Comparison of ENCODE assay signal across 14 cellular contexts in the genomic region with DNA sequence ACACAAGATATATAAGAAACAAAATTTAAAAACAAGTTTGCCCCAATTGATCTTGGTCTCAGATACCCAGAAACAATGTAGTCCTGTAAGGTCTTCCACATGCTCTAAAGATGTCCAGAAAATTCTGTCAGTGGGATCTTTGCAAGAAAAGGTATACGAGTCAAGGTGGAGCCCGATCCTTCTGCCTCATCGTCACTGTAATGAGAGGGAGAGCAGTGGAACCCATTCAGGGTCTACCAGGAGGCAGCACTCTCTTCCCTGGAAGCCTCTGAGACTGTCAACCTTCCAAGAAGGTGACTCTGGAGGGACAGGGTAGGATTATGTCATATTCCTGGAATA.
DNase-seq lines count a peak whose midpoint lies in the region; ATAC-seq and TF ChIP-seq lines count a peak whose summit lies in the region.
"Had no signal": no experiment of that assay in that cellular context is flagged by ENCODE, and none has a peak within 500 bp of the region (broad histone marks: within the 10 kb centered on the region; RNA-seq: fewer than 3 reads in every experiment).

No MANE protein-coding gene starts in this region.

- H3K9me3 ChIP-seq in muscle layer of colon (ENCODE audit: low read length) (no peaks in the 10 kb centered on the region), subcutaneous abdominal adipose tissue (ENCODE audit: control insufficient read depth in 5 of 5, low read length in 5 of 5) (no peaks in the 10 kb centered on the region), mucosa of descending colon (no peaks in the 10 kb centered on the region)

- POLR2A ChIA-PET in RWPE1 (lab: Yijun Ruan, JAX; ENCODE audit: low non-redundant PET) = no interaction called here

- H3K27ac Mint-ChIP-seq in immature natural killer cell = no peak overlapping the region
- H3K27ac Mint-ChIP-seq: B cell, T-cell had no signal

- H3K4me1 Mint-ChIP-seq in immature natural killer cell = no peaks in the 10 kb centered on the region
- H3K4me1 Mint-ChIP-seq: B cell, T-cell had no signal

- DNase-seq in RWPE1 (ENCODE audit: low spot score) (no peak), coronary artery (ENCODE audit: low spot score) (no peak), mucosa of descending colon (no peak), immature natural killer cell (no peak)
- DNase-seq: activated naive CD4-positive, alpha-beta T cell; effector memory CD4-positive, alpha-beta T cell; NCI-H69; stimulated activated CD4-positive, alpha-beta T cell treated with anti-CD3 and anti-CD28 coated beads, Interleukin-1b, Interleukin-23, amount 100 ng/mL, for 48 hours; T-cell had no signal

- H3K4me3 Mint-ChIP-seq in immature natural killer cell = no peak overlapping the region
- H3K4me3 Mint-ChIP-seq: B cell, T-cell had no signal

- no peaks in the 10 kb centered on the region for H3K36me3 Mint-ChIP-seq in immature natural killer cell
- H3K36me3 Mint-ChIP-seq: T-cell had no signal

- ATAC-seq in HG02759 (IDR thresholded peaks at IDR 0.05; ENCODE audit: unreplicated experiment) = no peak
- ATAC-seq in mucosa of descending colon = no peak
- no peak for ATAC-seq in GM21717 (IDR thresholded peaks at IDR 0.05; ENCODE audit: unreplicated experiment)
- ATAC-seq: T-cell had no signal

- H3K4me1 ChIP-seq in muscle layer of colon (ENCODE audit: insufficient read depth, low read length) = peaks cover 17% of the 10 kb centered on the region
- peaks cover 11 to 39% (median 21%) of the 10 kb centered on the region in 5 donors for H3K4me1 ChIP-seq in subcutaneous abdominal adipose tissue (ENCODE audit: control insufficient read depth in 5 of 5, insufficient read depth in 5 of 5, low read length in 5 of 5)
- H3K4me1 ChIP-seq in mucosa of descending colon (ENCODE audit: low read depth) = no peaks in the 10 kb centered on the region

- peak overlapping the region; percentile 99 for H3K27ac ChIP-seq in RWPE1
- peak overlapping the region; percentile 93 to 96 for H3K27ac ChIP-seq in coronary artery
- no peak overlapping the region for H3K27ac ChIP-seq in muscle layer of colon (ENCODE audit: low read depth, low read length)
- H3K27ac ChIP-seq in subcutaneous abdominal adipose tissue (ENCODE audit: low read depth, low read length) = peak overlapping the region; percentile 91

- H3K36me3 ChIP-seq in muscle layer of colon (ENCODE audit: insufficient read depth, low read length) = no peaks in the 10 kb centered on the region
- H3K36me3 ChIP-seq in subcutaneous abdominal adipose tissue (ENCODE audit: control insufficient read depth in 5 of 5, insufficient read depth in 5 of 5, low read length in 5 of 5) = no peaks in the 10 kb centered on the region
- no peaks in the 10 kb centered on the region for H3K36me3 ChIP-seq in mucosa of descending colon (ENCODE audit: low read depth)

- CTCF ChIA-PET in RWPE1 (lab: Yijun Ruan, JAX) = interaction anchor here (0.5 kb wide), 1 partner anchor 185 kb away, joined by 3 read pairs; no protein-coding TSS in a partner anchor

- intact Hi-C loops in mucosa of descending colon (cut with DNase I, micrococcal nuclease) = no loop called here

- H3K27me3 ChIP-seq in muscle layer of colon (ENCODE audit: control insufficient read depth in 1 of 2, insufficient read depth in 2 of 2, low read length in 2 of 2) (no peaks in the 10 kb centered on the region), subcutaneous abdominal adipose tissue (ENCODE audit: control insufficient read depth in 5 of 5, insufficient read depth in 4 of 5, low read length in 5 of 5) (no peaks in the 10 kb centered on the region)

- H3K27me3 Mint-ChIP-seq in immature natural killer cell (ENCODE audit: low read depth in 3 of 3) = peaks cover 0 to 3% (median 0%) of the 10 kb centered on the region in 3 donors
- H3K27me3 Mint-ChIP-seq: B cell had no signal

- no peaks in the 10 kb centered on the region for H3K9me3 Mint-ChIP-seq in immature natural killer cell
- H3K9me3 Mint-ChIP-seq: T-cell had no signal

- TF ChIP-seq CTCF in RWPE1 (conservative IDR thresholded peaks at IDR 0.05; ENCODE audit: low read depth) (no peak), coronary artery (IDR thresholded peaks at IDR 0.05) (no peak), mucosa of descending colon (IDR thresholded peaks at IDR 0.05) (no peak)

- peak overlapping the region; percentile 31 for H3K9ac ChIP-seq in muscle layer of colon (ENCODE audit: low read length)
- H3K9ac ChIP-seq in subcutaneous abdominal adipose tissue (ENCODE audit: low read length in 5 of 5) = peak overlapping the region in 3 of 5 donors; percentile 59 to 66 (median 59)

- no peak overlapping the region for H3K4me3 ChIP-seq in coronary artery
- H3K4me3 ChIP-seq in muscle layer of colon (ENCODE audit: low read depth in 1 of 2, low read length in 2 of 2) = no peak overlapping the region
- H3K4me3 ChIP-seq in subcutaneous abdominal adipose tissue (ENCODE audit: low read depth in 1 of 5, low read length in 5 of 5) = no peak overlapping the region
- no peak overlapping the region for H3K4me3 ChIP-seq in mucosa of descending colon
